In genomic region chr2:102350118-102350793, GRCh38 we compare ENCODE assay signal across 1 cellular context.
TF ChIP-seq lines count a peak whose summit lies in the region.

No MANE protein-coding gene starts in this region.

TF ChIP-seq in HepG2, 621 proteins besides CTCF, POLR2A, EP300 and RAD21:
- TF ChIP-seq, protein P1, sequence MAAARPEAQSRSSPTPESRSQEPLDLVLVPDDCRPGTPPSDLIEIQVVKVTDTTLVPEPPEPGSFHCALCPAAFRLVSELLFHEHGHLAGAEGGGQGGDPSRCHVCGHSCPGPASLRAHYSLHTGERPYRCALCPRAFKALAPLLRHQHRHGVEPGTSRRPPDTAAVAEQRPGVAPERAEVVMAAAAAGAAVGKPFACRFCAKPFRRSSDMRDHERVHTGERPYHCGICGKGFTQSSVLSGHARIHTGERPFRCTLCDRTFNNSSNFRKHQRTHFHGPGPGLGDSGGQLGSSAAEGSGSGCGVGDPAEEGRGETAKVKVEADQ (CRISPR knock-in tag; IDR thresholded peaks at IDR 0.05; ENCODE audit: borderline replicate concordance) = no peak
- TF ChIP-seq GATAD2A (CRISPR knock-in tag; IDR thresholded peaks at IDR 0.05) (no peak), PHF21A (CRISPR knock-in tag; IDR thresholded peaks at IDR 0.05) (no peak), ARNT (IDR thresholded peaks at IDR 0.05) (no peak), CHD2 (IDR thresholded peaks at IDR 0.05; ENCODE audit: low read depth, low read length) (no peak), FOXO1 (CRISPR knock-in tag; IDR thresholded peaks at IDR 0.05) (no peak), NFRKB (IDR thresholded peaks at IDR 0.05) (no peak), ETS1 (CRISPR knock-in tag; IDR thresholded peaks at IDR 0.05) (no peak), HOXA9 (CRISPR knock-in tag; IDR thresholded peaks at IDR 0.05; ENCODE audit: borderline replicate concordance) (no peak)
